In the genomic region with DNA sequence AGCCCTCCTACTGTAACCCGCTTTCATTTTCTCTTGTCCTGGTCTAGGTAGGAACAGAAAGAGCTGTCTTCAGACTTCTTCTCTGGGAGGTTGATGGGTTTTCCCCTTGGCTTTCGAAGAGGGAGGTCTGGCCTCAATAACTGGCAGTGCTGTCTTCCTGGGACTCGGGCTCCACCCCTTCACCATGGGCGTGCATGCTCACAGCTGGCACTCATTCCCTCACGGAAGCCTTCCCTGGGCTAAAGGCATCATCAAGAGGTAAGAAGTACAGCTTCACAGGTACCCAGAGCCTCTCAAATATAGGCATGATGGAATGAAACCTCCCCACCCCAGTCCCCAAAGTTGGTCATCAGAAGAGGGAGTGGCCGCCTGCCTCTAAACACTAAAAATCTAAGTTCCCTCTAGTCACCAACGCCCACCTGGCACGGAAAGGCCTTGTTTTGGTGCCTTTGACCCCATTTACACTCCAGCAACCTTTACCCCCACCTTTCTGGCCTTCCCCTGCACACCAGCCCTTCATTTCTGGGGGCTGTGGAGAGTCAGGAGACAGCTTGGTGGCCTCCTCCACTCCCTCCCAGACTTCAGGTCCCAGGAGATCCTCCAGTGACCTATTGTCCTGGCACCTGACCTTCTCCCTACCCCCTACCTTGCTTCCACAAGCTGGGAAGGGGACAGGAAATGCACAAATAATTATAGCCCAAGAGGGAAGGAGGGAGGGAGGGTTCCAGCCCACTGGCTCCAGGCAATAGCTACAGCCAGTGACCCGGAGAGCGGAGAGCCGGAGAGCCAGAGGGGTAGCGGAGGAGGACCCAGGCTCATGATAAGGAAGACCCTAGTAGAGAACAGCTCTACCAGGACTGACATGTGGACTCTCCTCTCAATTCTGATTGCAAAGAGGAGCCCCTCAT, we compare ENCODE assay signal across 8 cellular contexts. TPM values are rescaled to one million over a fixed set of nuclear protein-coding genes. Genes with fewer than 3 reads are reported as not detected.
DNase-seq lines count a peak whose midpoint lies in the region; ATAC-seq and TF ChIP-seq lines count a peak whose summit lies in the region.

No MANE protein-coding gene starts in this region.

- no peaks in the 10 kb centered on the region for H3K27me3 ChIP-seq in mesenchymal stem cell (ENCODE audit: control insufficient read depth in 1 of 2, insufficient read depth in 1 of 2, low read length in 2 of 2)

- H3K9ac ChIP-seq in mesenchymal stem cell (ENCODE audit: low read length) = no peak overlapping the region

- no peaks in the 10 kb centered on the region for H3K27me3 Mint-ChIP-seq in activated B cell treated with CpG ODN at 0.5 μM for 24 hours

- no peak overlapping the region for H4K8ac ChIP-seq in mesenchymal stem cell (ENCODE audit: low read length)

- peak overlapping the region in 1 of 2 experiments; percentile 2 for H3K4ac ChIP-seq in mesenchymal stem cell (ENCODE audit: low read depth in 1 of 2, low read length in 2 of 2)

- no peak overlapping the region for H3K18ac ChIP-seq in mesenchymal stem cell (ENCODE audit: low read depth in 1 of 2, low read length in 2 of 2)

- ATAC-seq in HG02759 (IDR thresholded peaks at IDR 0.05; ENCODE audit: unreplicated experiment) (peak; percentile 69), activated B cell treated with CpG ODN at 0.5 μM for 24 hours (ENCODE audit: low read depth) (peak; percentile 51)

- H3K4me3 ChIP-seq in mesenchymal stem cell (ENCODE audit: insufficient read depth in 1 of 2, low read depth in 1 of 2, low read length in 2 of 2) = no peak overlapping the region

- H2BK15ac ChIP-seq in mesenchymal stem cell (ENCODE audit: low read depth, poor library complexity, severe bottlenecking) = no peak overlapping the region

- DNase-seq in activated effector memory CD4-positive, alpha-beta T cell treated with anti-CD3 and anti-CD28 coated beads, Interleukin-2, amount 50 U/mL, for 16 hours = peak; percentile 78
- no peak for DNase-seq in activated effector memory CD4-positive, alpha-beta T cell treated with Interleukin-2 at 50 U/mL for 16 hours
- no peak for DNase-seq in activated B cell treated with CpG ODN at 0.5 μM for 24 hours
- DNase-seq in mesenchymal stem cell = no peak
- DNase-seq in cerebellar cortex (ENCODE audit: low spot score) = no peak
- DNase-seq in NCI-H446 (lab: John Stamatoyannopoulos, UW) = no peak
- no peak for DNase-seq in occipital lobe (lab: John Stamatoyannopoulos, UW)

- H2BK120ac ChIP-seq in mesenchymal stem cell (ENCODE audit: low read depth, low read length) = no peak overlapping the region

- H2AK5ac ChIP-seq in mesenchymal stem cell (ENCODE audit: low read length, severe bottlenecking) = peak overlapping the region; percentile 62

- no peak overlapping the region for H3K14ac ChIP-seq in mesenchymal stem cell (ENCODE audit: low read length in 2 of 2)

- no peak for TF ChIP-seq CTCF in activated B cell treated with CpG ODN at 0.5 μM for 24 hours (IDR thresholded peaks at IDR 0.05)

- peaks cover 57% of the 10 kb centered on the region for H3K4me1 ChIP-seq in mesenchymal stem cell (ENCODE audit: control insufficient read depth, insufficient read depth, low read depth, low read length)

- no peak overlapping the region for H3K23ac ChIP-seq in mesenchymal stem cell (ENCODE audit: low read length in 2 of 2)

- CTCF ChIA-PET in activated B cell treated with CpG ODN at 0.5 μM for 24 hours (lab: Charles Lee) = interaction anchor here (1.0 to 10.8 kb wide), 9 partner anchors 11 to 82 kb away, joined by 3 to 298 read pairs (median 7); partner anchors contain the start of gene SLC48A1

- H4K91ac ChIP-seq in mesenchymal stem cell (ENCODE audit: low read length) = no peak overlapping the region

- H3K36me3 Mint-ChIP-seq in activated B cell treated with CpG ODN at 0.5 μM for 24 hours (ENCODE audit: low read depth) = no peaks in the 10 kb centered on the region

- peaks cover 67% of the 10 kb centered on the region for H3K4me1 Mint-ChIP-seq in activated B cell treated with CpG ODN at 0.5 μM for 24 hours

- peak overlapping the region; percentile 53 for H3K4me2 ChIP-seq in mesenchymal stem cell (ENCODE audit: low read length, poor library complexity, severe bottlenecking)

- H3K27ac Mint-ChIP-seq in activated B cell treated with CpG ODN at 0.5 μM for 24 hours = peak overlapping the region; percentile 61

- WGBS in mesenchymal stem cell = 91% methylated on average over 12 of the region's 12 CpGs

- no peaks in the 10 kb centered on the region for H3K9me3 ChIP-seq in mesenchymal stem cell (ENCODE audit: control insufficient read depth, low read length)

- H2BK5ac ChIP-seq in mesenchymal stem cell (ENCODE audit: low read depth, low read length, poor library complexity, severe bottlenecking) = no peak overlapping the region

- intact Hi-C loops in activated B cell treated with CpG ODN at 0.5 μM for 24 hours (cut with micrococcal nuclease) = loop anchor here (1.0 to 5.0 kb wide), 3 partner anchors 9 to 359 kb away; no protein-coding TSS in a partner anchor

- no peak overlapping the region for H2BK12ac ChIP-seq in mesenchymal stem cell (ENCODE audit: low read length in 2 of 2)

- no peaks in the 10 kb centered on the region for H3K9me3 Mint-ChIP-seq in activated B cell treated with CpG ODN at 0.5 μM for 24 hours

- no peak overlapping the region for H3K27ac ChIP-seq in mesenchymal stem cell (ENCODE audit: low read length, poor library complexity, severe bottlenecking)

- no peak overlapping the region for H2AFZ ChIP-seq in mesenchymal stem cell (ENCODE audit: low read depth, low read length)

- H3K79me1 ChIP-seq in mesenchymal stem cell (replicated peaks; ENCODE audit: low read length, poor library complexity, severe bottlenecking) = peaks cover 22% of the 10 kb centered on the region

- H3K4me3 Mint-ChIP-seq in activated B cell treated with CpG ODN at 0.5 μM for 24 hours = peak overlapping the region; percentile 46

- H3K36me3 ChIP-seq in mesenchymal stem cell (ENCODE audit: control insufficient read depth in 1 of 2, insufficient read depth in 2 of 2, low read depth in 1 of 2, low read length in 2 of 2) = peaks cover 0 to 34% of the 10 kb centered on the region in 2 experiments

- POLR2A ChIA-PET in activated B cell treated with CpG ODN at 0.5 μM for 24 hours (lab: Charles Lee) = interaction anchor here (0.5 to 5.9 kb wide), 13 partner anchors 9 to 109 kb away, joined by 3 to 84 read pairs (median 6); partner anchors contain the start of genes RPAP3 and SLC48A1

RNA-seq across cellular contexts. Expression of gene RAPGEF3, which starts 2.8 kb away (rescaled TPM):
- total RNA-seq in activated B cell treated with CpG ODN at 0.5 μM for 24 hours (2.7 and 5.0 TPM in 2 replicates), occipital lobe (9.0 TPM)
- polyA plus RNA-seq in mesenchymal stem cell (2013, experiment 1 of 2) = 1.2 TPM
- 1.2 TPM for polyA plus RNA-seq in mesenchymal stem cell (2013, experiment 2 of 2)

RNA-seq across cellular contexts. Expression of gene SLC48A1, which starts 17.1 kb away (rescaled TPM):
- total RNA-seq in activated B cell treated with CpG ODN at 0.5 μM for 24 hours = 12.7 and 12.8 TPM in 2 replicates
- 8.4 TPM for polyA plus RNA-seq in mesenchymal stem cell (2013, experiment 1 of 2)
- 8.3 TPM for polyA plus RNA-seq in mesenchymal stem cell (2013, experiment 2 of 2)
- total RNA-seq in occipital lobe = 11.1 TPM

RNA-seq across cellular contexts. Expression of gene ENDOU, which starts 30.6 kb away (rescaled TPM):
- 0.24 and 0.37 TPM in 2 replicates for total RNA-seq in activated B cell treated with CpG ODN at 0.5 μM for 24 hours
- polyA plus RNA-seq in mesenchymal stem cell (2013, experiment 1 of 2) = not detected
- not detected for polyA plus RNA-seq in mesenchymal stem cell (2013, experiment 2 of 2)
- total RNA-seq in occipital lobe = not detected

RNA-seq across cellular contexts. Expression of gene RPAP3, which starts 50.1 kb away (rescaled TPM):
- total RNA-seq in activated B cell treated with CpG ODN at 0.5 μM for 24 hours = 58.4 and 60.5 TPM in 2 replicates
- polyA plus RNA-seq in mesenchymal stem cell (2013, experiment 1 of 2) = 28.1 TPM
- 30.9 TPM for polyA plus RNA-seq in mesenchymal stem cell (2013, experiment 2 of 2)
- 24.3 TPM for total RNA-seq in occipital lobe
